1 cellular context compared by ENCODE assay signal in genomic region chr16:78444-79145, GRCh38.
TF ChIP-seq lines count a peak whose summit lies in the region.

No MANE protein-coding gene starts in this region.

TF ChIP-seq in GM23338, 12 proteins besides CTCF, POLR2A, EP300 and RAD21 (continued from another document):
- TF ChIP-seq ZNF462 (CRISPR knock-in tag; IDR thresholded peaks at IDR 0.05): no peak
- TF ChIP-seq CREB1 (CRISPR knock-in tag; IDR thresholded peaks at IDR 0.05; ENCODE audit: low read depth): no peak
- TF ChIP-seq ETS1 (IDR thresholded peaks at IDR 0.05): no peak
- no peak for TF ChIP-seq REST (IDR thresholded peaks at IDR 0.05; ENCODE audit: unreplicated experiment)
- no peak for TF ChIP-seq STAT1 (IDR thresholded peaks at IDR 0.05; ENCODE audit: unreplicated experiment)
- no peak for TF ChIP-seq EZH2 (IDR thresholded peaks at IDR 0.05; ENCODE audit: low read depth, unreplicated experiment)
- TF ChIP-seq JUNB (IDR thresholded peaks at IDR 0.05; ENCODE audit: unreplicated experiment): no peak
